In genomic region chr13:107864543-107865460, GRCh38 we compare ENCODE assay signal across 9 cellular contexts.
DNase-seq lines count a peak whose midpoint lies in the region; ATAC-seq and TF ChIP-seq lines count a peak whose summit lies in the region.
"Had no signal": no experiment of that assay in that cellular context is flagged by ENCODE, and none has a peak within 500 bp of the region (broad histone marks: within the 10 kb centered on the region; RNA-seq: fewer than 3 reads in every experiment).

No MANE protein-coding gene starts in this region.

- no peaks in the 10 kb centered on the region for H3K36me3 ChIP-seq in endocrine pancreas (ENCODE audit: control insufficient read depth, insufficient read depth, low read length)

- no peaks in the 10 kb centered on the region for H3K36me3 Mint-ChIP-seq in osteocyte (ENCODE audit: unreplicated experiment)

- H3K4me1 ChIP-seq in endocrine pancreas (ENCODE audit: control insufficient read depth, insufficient read depth, low read length) = no peaks in the 10 kb centered on the region

- peaks cover 24% of the 10 kb centered on the region for H3K4me1 Mint-ChIP-seq in osteocyte (ENCODE audit: unreplicated experiment)

- peak overlapping the region; percentile 62 for H3K9ac ChIP-seq in endocrine pancreas (ENCODE audit: control insufficient read depth, insufficient read depth, low read length)

- no peak for TF ChIP-seq CTCF in osteocyte (IDR thresholded peaks at IDR 0.05)

- H3K9me3 ChIP-seq in endocrine pancreas (ENCODE audit: control insufficient read depth, low read length) = no peaks in the 10 kb centered on the region

- ATAC-seq in HG02623 (IDR thresholded peaks at IDR 0.05; ENCODE audit: unreplicated experiment) (no peak), GM21381 (IDR thresholded peaks at IDR 0.05; ENCODE audit: unreplicated experiment) (no peak)

- no peaks in the 10 kb centered on the region for H3K27me3 ChIP-seq in endocrine pancreas (ENCODE audit: control insufficient read depth, insufficient read depth, low read length)

- no peak overlapping the region for H3K27ac Mint-ChIP-seq in osteocyte (ENCODE audit: unreplicated experiment)
- H3K27ac Mint-ChIP-seq: naive B cell had no signal

- H3K9me3 Mint-ChIP-seq in osteocyte (ENCODE audit: unreplicated experiment) = no peaks in the 10 kb centered on the region

- peak overlapping the region; percentile 84 for H3K4me3 ChIP-seq in endocrine pancreas (ENCODE audit: control insufficient read depth, insufficient read depth, low read length)

- DNase-seq in NCI-H82 (lab: John Stamatoyannopoulos, UW) (peak; percentile 64), NCI-H82 treated with DMSO at 0.1 percent for 48 hours (lab: John Stamatoyannopoulos, UW; ENCODE audit: unreplicated experiment) (no peak), NCI-H748 (lab: John Stamatoyannopoulos, UW; ENCODE audit: unreplicated experiment) (peak; percentile 64), osteocyte (ENCODE audit: extremely low spot score, unreplicated experiment) (no peak)
- no peak for DNase-seq in activated T-cell treated with anti-CD3 and anti-CD28 coated beads, Interleukin-2, amount 50 U/mL, for 1 hour
- DNase-seq: naive B cell had no signal

- H3K27me3 Mint-ChIP-seq in osteocyte (ENCODE audit: unreplicated experiment) = peaks cover 4% of the 10 kb centered on the region

- H3K4me3 Mint-ChIP-seq in osteocyte (ENCODE audit: unreplicated experiment) = peak overlapping the region; percentile 80

Comparison
In these comparisons a context has a peak if more than half of its experiments do, and no peak if none do; other contexts are left out.
1. DNase-seq: peak in NCI-H82 (single experiment) and NCI-H748 (single experiment); none in NCI-H82 treated with DMSO at 0.1 percent for 48 hours (single experiment), osteocyte (single experiment) and activated T-cell treated with anti-CD3 and anti-CD28 coated beads, Interleukin-2, amount 50 U/mL, for 1 hour (single experiment).